3 cellular contexts compared by ENCODE assay signal in genomic region chr11:32580967-32581366, GRCh38.
A peak's percentile ranks its signal among the peaks of the same experiment; 100 is the strongest.
TF ChIP-seq lines count a peak whose summit lies in the region.

No MANE protein-coding gene starts in this region.

TF ChIP-seq in A549, 52 proteins besides CTCF, POLR2A, EP300 and RAD21:
- TF ChIP-seq FOSB (CRISPR knock-in tag; IDR thresholded peaks at IDR 0.05) (no peak), RNF2 (IDR thresholded peaks at IDR 0.05; ENCODE audit: borderline replicate concordance, low read depth) (no peak), CEBPB (IDR thresholded peaks at IDR 0.05) (peak; percentile 60 to 66), GATA3 (IDR thresholded peaks at IDR 0.05; ENCODE audit: borderline replicate concordance) (0 out of 2 replicates have a peak, but pooled peaks have one; percentile 14), FOXS1 (CRISPR knock-in tag; IDR thresholded peaks at IDR 0.05) (no peak), JUN (IDR thresholded peaks at IDR 0.05) (0 out of 5 replicates have a peak, but pooled peaks of 1 of the 2 experiments have one; percentile 25), ESRRA (IDR thresholded peaks at IDR 0.05; ENCODE audit: borderline replicate concordance, low read length) (no peak), NFE2L2 (conservative IDR thresholded peaks at IDR 0.05; ENCODE audit: low read length) (no peak), HDAC2 (IDR thresholded peaks at IDR 0.05) (no peak), NPAS2 (CRISPR knock-in tag; IDR thresholded peaks at IDR 0.05; ENCODE audit: borderline replicate concordance) (no peak), KDM1A (IDR thresholded peaks at IDR 0.05; ENCODE audit: low read depth) (no peak)

TF ChIP-seq in IMR-90, 13 proteins besides CTCF, POLR2A, EP300 and RAD21:
- TF ChIP-seq CEBPB (IDR thresholded peaks at IDR 0.05; ENCODE audit: low read depth, low read length): peak; percentile 51; the same call in 1 of the 2 replicates
- TF ChIP-seq RFX5 (IDR thresholded peaks at IDR 0.05; ENCODE audit: low read depth, low read length): no peak

TF ChIP-seq in K562, 482 proteins besides CTCF, POLR2A, EP300 and RAD21:
- TF ChIP-seq ETS2 (tag; IDR thresholded peaks at IDR 0.05; ENCODE audit: borderline replicate concordance, poor library complexity, severe bottlenecking): no peak
- TF ChIP-seq NCOA2 (IDR thresholded peaks at IDR 0.05; ENCODE audit: partially characterized antibody in 2 of 2): no peak
- no peak for TF ChIP-seq SNRNP70 (optimal IDR thresholded peaks at IDR 0.05; ENCODE audit: low read depth, low read length)
- no peak for TF ChIP-seq PHTF2 (CRISPR knock-in tag; IDR thresholded peaks at IDR 0.05)
- no peak for TF ChIP-seq GTF2E2 (tag; IDR thresholded peaks at IDR 0.05)
- no peak for TF ChIP-seq RFX5 (IDR thresholded peaks at IDR 0.05; ENCODE audit: low read depth, low read length)
- no peak for TF ChIP-seq ARHGAP35 (IDR thresholded peaks at IDR 0.05; ENCODE audit: partially characterized antibody)
- no peak for TF ChIP-seq TBL1XR1 (IDR thresholded peaks at IDR 0.05; ENCODE audit: low read length in 2 of 2)
- TF ChIP-seq UBTF (IDR thresholded peaks at IDR 0.05; ENCODE audit: borderline replicate concordance in 1 of 2, low read depth in 2 of 2, low read length in 2 of 2): no peak
- TF ChIP-seq CTCFL (IDR thresholded peaks at IDR 0.05; ENCODE audit: borderline replicate concordance, insufficient read depth, low read depth, low read length, poor library complexity, severe bottlenecking): no peak
